8 cellular contexts compared by ENCODE assay signal in the genomic region with DNA sequence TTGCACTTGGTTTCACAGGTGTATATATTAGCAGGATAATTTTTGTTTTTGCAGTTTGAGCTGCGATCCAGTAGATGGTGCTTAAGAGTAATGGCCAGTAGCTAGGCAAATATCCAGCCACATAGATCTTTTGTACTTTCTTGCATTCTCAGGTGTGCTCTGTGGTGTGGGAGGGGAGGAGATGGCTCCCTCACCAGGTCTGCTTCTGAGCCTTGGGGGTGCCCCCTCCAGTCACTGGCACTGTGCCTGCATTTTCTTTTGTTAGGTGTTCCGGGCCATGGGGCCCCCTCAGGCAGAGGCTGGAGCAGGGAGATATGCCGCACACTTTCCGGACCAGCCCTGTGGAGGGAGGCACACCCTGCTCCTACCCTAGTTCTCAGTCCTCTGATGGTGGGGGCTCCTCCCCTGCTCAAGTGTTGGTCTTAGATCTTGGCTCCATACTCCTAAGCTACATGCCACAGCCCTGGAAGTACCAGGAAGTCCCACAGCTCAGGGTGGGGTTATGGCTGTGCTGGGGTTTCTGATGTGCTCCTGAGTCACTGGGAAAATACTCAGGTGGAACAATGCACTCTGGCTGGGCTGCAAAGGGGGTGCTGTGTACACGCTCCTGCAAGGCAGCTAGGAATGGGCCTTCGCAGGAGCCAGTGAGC.
DNase-seq lines count a peak whose midpoint lies in the region; ATAC-seq and TF ChIP-seq lines count a peak whose summit lies in the region.

No MANE protein-coding gene starts in this region.

- ATAC-seq in GM21447 (IDR thresholded peaks at IDR 0.05; ENCODE audit: unreplicated experiment), result no peak

- peak overlapping the region; percentile 34 for H3K4me3 ChIP-seq in epithelial cell of proximal tubule (ENCODE audit: low read depth, low read length)
- no peak overlapping the region for H3K4me3 ChIP-seq in retinal pigment epithelial cell (ENCODE audit: low read length)

- TF ChIP-seq CTCF in epithelial cell of proximal tubule (conservative IDR thresholded peaks at IDR 0.05; ENCODE audit: low read depth, low read length) (peak; percentile 80), retinal pigment epithelial cell (conservative IDR thresholded peaks at IDR 0.05; ENCODE audit: low read depth, low read length) (peak; percentile 71), GM10266 (IDR thresholded peaks at IDR 0.05; ENCODE audit: control insufficient read depth, insufficient read depth, low read depth, missing control alignments) (no peak)

- DNase-seq in NCI-H1105 treated with DMSO at 0.1 percent for 48 hours (lab: John Stamatoyannopoulos, UW), result peak; percentile 32
- no peak for DNase-seq in NCI-H1105 (lab: John Stamatoyannopoulos, UW)
- peak; percentile 21 for DNase-seq in NCI-H748 treated with DMSO at 0.1 percent for 48 hours (lab: John Stamatoyannopoulos, UW)
- DNase-seq in epithelial cell of proximal tubule (ENCODE audit: low read depth), result peak; percentile 52
- no peak for DNase-seq in retinal pigment epithelial cell (ENCODE audit: low read depth)
- DNase-seq in GM10266 (ENCODE audit: extremely low spot score), result no peak
- no peak for DNase-seq in NCI-H774 (lab: John Stamatoyannopoulos, UW)

Comparison
In these comparisons a context has a peak if more than half of its experiments do, and no peak if none do; other contexts are left out.
1. DNase-seq: peak in NCI-H1105 treated with DMSO at 0.1 percent for 48 hours (single experiment), NCI-H748 treated with DMSO at 0.1 percent for 48 hours (single experiment) and epithelial cell of proximal tubule (single experiment); none in NCI-H1105 (single experiment), retinal pigment epithelial cell (single experiment), GM10266 (single experiment) and NCI-H774 (single experiment).